Comparison of ENCODE assay signal across 8 cellular contexts in genomic region chr17:36950027-36950426, GRCh38. TPM values are rescaled to one million over a fixed set of nuclear protein-coding genes. Genes with fewer than 3 reads are reported as not detected.
DNase-seq lines count a peak whose midpoint lies in the region; ATAC-seq and TF ChIP-seq lines count a peak whose summit lies in the region.

No MANE protein-coding gene starts in this region.

- H3K9ac ChIP-seq in HUES6 (ENCODE audit: low read length) (peak overlapping the region; percentile 87), mammary epithelial cell (ENCODE audit: insufficient read depth, low read length) (peak overlapping the region; percentile 85)

- dilution Hi-C loops in mammary epithelial cell (cut with HindIII; ENCODE audit: low sequenced_read_pairs): no loop called here

- H3K9me3 ChIP-seq in HUES6 (ENCODE audit: control insufficient read depth, insufficient read depth, low read depth, low read length) (no peaks in the 10 kb centered on the region), mammary epithelial cell (replicated peaks; ENCODE audit: insufficient read depth, low read length) (no peaks in the 10 kb centered on the region), muscle layer of duodenum (ENCODE audit: control insufficient read depth in 1 of 2, low read length in 2 of 2) (no peaks in the 10 kb centered on the region)

- DNase-seq in AG04449 (ENCODE audit: low read depth, low spot score) (no peak), mammary epithelial cell (no peak), GM20000 (ENCODE audit: low spot score) (no peak), SW480 (ENCODE audit: low spot score) (no peak), superior temporal gyrus (ENCODE audit: extremely low spot score) (no peak)

- H4K20me1 ChIP-seq in mammary epithelial cell (ENCODE audit: insufficient read depth, low read length): no peaks in the 10 kb centered on the region

- WGBS in mammary epithelial cell (ENCODE audit: low coverage, missing lambda C conversion rate): 98% methylated on average over 8 of the region's 8 CpGs

- H3K27ac ChIP-seq in HUES6 (ENCODE audit: low read depth, low read length) (no peak overlapping the region), mammary epithelial cell (ENCODE audit: insufficient read depth, low read depth, low read length) (peak overlapping the region; percentile 74), muscle layer of duodenum (ENCODE audit: low read length) (no peak overlapping the region)

- peak overlapping the region; percentile 85 for H3K4me2 ChIP-seq in mammary epithelial cell (ENCODE audit: insufficient read depth, low read depth, low read length)

- H3K27me3 ChIP-seq in HUES6 (ENCODE audit: control insufficient read depth, insufficient read depth, low read length): peaks cover 40% of the 10 kb centered on the region
- H3K27me3 ChIP-seq in mammary epithelial cell (ENCODE audit: insufficient read depth, low read length): peaks cover 18% of the 10 kb centered on the region
- H3K27me3 ChIP-seq in muscle layer of duodenum (ENCODE audit: low read depth, low read length): peaks cover 25% of the 10 kb centered on the region

- no peak overlapping the region for H2AFZ ChIP-seq in mammary epithelial cell (ENCODE audit: low read depth, low read length)

- in situ Hi-C loops in mammary epithelial cell (cut with MboI; ENCODE audit: low sequenced_read_pairs in 2 of 2): no loop called here

- BruUV-seq in mammary epithelial cell (replicated peaks; lab: Mats Ljungman, UMichigan): no TSS peak

- H3K4me1 ChIP-seq in HUES6 (ENCODE audit: control insufficient read depth, insufficient read depth, low read length): peaks cover 32% of the 10 kb centered on the region
- peaks cover 18% of the 10 kb centered on the region for H3K4me1 ChIP-seq in mammary epithelial cell (ENCODE audit: insufficient read depth, low read length)
- H3K4me1 ChIP-seq in muscle layer of duodenum (ENCODE audit: control insufficient read depth in 1 of 2, insufficient read depth in 2 of 2, low read length in 2 of 2): peaks cover 4 to 10% of the 10 kb centered on the region in 2 donors

- POLR2A ChIA-PET in AG04449 (lab: Yijun Ruan, JAX): interaction anchor here (1.0 to 1.1 kb wide), 2 partner anchors 16 to 29 kb away, joined by 3 read pairs; no protein-coding TSS in a partner anchor

- H3K36me3 ChIP-seq in HUES6 (ENCODE audit: control insufficient read depth, insufficient read depth, low read length) (peaks cover 43% of the 10 kb centered on the region), mammary epithelial cell (ENCODE audit: insufficient read depth, low read length) (peaks cover 29% of the 10 kb centered on the region), muscle layer of duodenum (ENCODE audit: control insufficient read depth in 1 of 2, insufficient read depth in 2 of 2, low read length in 2 of 2) (peaks cover 21 to 28% of the 10 kb centered on the region in 2 donors)

- H3K4me3 ChIP-seq in AG04449 (ENCODE audit: low read depth, low read length) (peak overlapping the region; percentile 90), HUES6 (ENCODE audit: low read depth, low read length) (peak overlapping the region; percentile 79), mammary epithelial cell (replicated peaks in 1 of 3; ENCODE audit: insufficient read depth in 1 of 3, low read depth in 2 of 3, low read length in 3 of 3) (peak overlapping the region; percentile 78 to 86 (median 78)), muscle layer of duodenum (ENCODE audit: low read depth in 1 of 2, low read length in 2 of 2) (peak overlapping the region; percentile 83 to 86)

- CTCF ChIA-PET in AG04449 (lab: Yijun Ruan, JAX) (interaction anchor here (1.0 to 1.7 kb wide), 4 partner anchors 97 to 342 kb away, joined by 3 to 4 read pairs (median 4); no protein-coding TSS in a partner anchor), mammary epithelial cell (lab: Charles Lee; ENCODE audit: low non-redundant PET) (no interaction called here)

- intact Hi-C loops in mammary epithelial cell (cut with micrococcal nuclease): no loop called here

- TF ChIP-seq CTCF in AG04449 (IDR thresholded peaks at IDR 0.05; ENCODE audit: insufficient read depth, low read length, missing control alignments) (no peak), mammary epithelial cell (conservative IDR thresholded peaks at IDR 0.05 in 1 of 2, IDR thresholded peaks at IDR 0.05 in 1 of 2; ENCODE audit: extremely low read depth in 1 of 2, insufficient read depth in 1 of 2, low read depth in 1 of 2, low read length in 2 of 2) (no peak), GM20000 (IDR thresholded peaks at IDR 0.05; ENCODE audit: extremely low read depth, missing control alignments) (no peak)

- H3K79me2 ChIP-seq in mammary epithelial cell (ENCODE audit: insufficient read depth, low read length): peaks cover 47% of the 10 kb centered on the region

- ATAC-seq in GM18520 (IDR thresholded peaks at IDR 0.05; ENCODE audit: unreplicated experiment): no peak

RNA-seq across cellular contexts. Expression of gene AATF, which starts 1.3 kb away (rescaled TPM):
- 10 to 100 TPM; 21.2 to 70.3 TPM for total RNA-seq in mammary epithelial cell
- 19.0 TPM for polyA plus RNA-seq in mammary epithelial cell
- polyA minus RNA-seq in mammary epithelial cell: 54.6 TPM

RNA-seq across cellular contexts. Expression of gene LHX1, which starts 12.8 kb away (rescaled TPM):
- not detected for total RNA-seq in mammary epithelial cell
- polyA plus RNA-seq in mammary epithelial cell: not detected
- not detected for polyA minus RNA-seq in mammary epithelial cell
